Comparison of ENCODE assay signal across 1 cellular context in genomic region chr16:4882633-4883285, GRCh38.
TF ChIP-seq lines count a peak whose summit lies in the region.

No MANE protein-coding gene starts in this region.

TF ChIP-seq in liver, 16 proteins besides CTCF, POLR2A, EP300 and RAD21 (continued from another document):
- TF ChIP-seq, protein P1, sequence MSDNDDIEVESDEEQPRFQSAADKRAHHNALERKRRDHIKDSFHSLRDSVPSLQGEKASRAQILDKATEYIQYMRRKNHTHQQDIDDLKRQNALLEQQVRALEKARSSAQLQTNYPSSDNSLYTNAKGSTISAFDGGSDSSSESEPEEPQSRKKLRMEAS (IDR thresholded peaks at IDR 0.05), result no peak
- TF ChIP-seq HNF4A (conservative IDR thresholded peaks at IDR 0.05) (peak in 1 of 2 donors; percentile 6), YY1 (IDR thresholded peaks at IDR 0.05) (no peak)
TF ChIP-seq in liver: peak in this region for 2.
